ENCODE assay signal across 8 cellular contexts in the genomic region with DNA sequence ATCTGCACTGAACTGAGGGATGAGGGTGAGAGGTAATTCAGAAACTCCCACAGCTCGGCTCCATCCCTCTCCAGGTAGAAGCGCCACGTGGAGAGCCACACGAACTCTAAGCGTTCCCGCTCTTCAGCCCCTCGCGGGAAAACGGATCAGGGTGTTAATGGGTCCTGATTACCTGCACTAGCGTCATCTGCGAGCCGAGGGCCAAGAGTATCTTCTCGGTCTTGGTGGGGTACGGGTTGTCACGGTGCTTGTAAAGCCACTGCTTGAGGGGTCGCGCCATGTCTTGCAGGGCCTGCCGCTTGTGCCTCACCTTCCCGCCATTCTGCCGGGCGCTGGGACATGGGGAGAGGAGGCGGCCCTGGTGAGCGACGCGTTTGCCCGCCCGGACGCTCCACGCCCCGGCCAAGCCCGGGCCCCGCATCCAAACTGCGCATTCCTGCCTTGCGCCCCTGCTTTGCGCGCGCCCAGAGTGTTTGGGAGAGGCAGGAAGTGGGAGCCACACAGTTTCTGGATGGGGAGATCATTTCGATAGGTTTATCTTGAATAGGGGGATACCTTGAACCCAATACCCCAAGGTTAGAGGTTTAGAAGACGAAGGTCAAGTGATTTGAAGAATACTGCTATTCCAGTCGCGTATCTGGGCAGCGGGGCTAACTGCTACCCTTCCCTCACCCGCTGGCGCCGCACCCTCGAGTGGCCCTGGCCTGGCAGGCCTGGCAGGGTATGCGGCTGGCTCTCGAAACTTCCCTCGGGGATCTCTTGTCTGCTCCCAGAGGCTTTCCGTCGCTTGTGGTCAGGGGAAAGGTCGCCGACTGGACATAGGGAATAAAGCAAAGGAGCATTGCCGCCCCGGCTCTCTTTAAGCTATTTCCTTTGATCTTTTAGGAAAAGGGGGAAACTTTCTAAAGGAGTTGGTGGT. TPM values are rescaled to one million over a fixed set of nuclear protein-coding genes. Genes with fewer than 3 reads are reported as not detected.
DNase-seq lines count a peak whose midpoint lies in the region; ATAC-seq lines count a peak whose summit lies in the region.

No MANE protein-coding gene starts in this region.

- peak overlapping the region; percentile 9 for H3K9ac ChIP-seq in iPS-18a (ENCODE audit: low read length)

- no peaks in the 10 kb centered on the region for H3K9me3 Mint-ChIP-seq in activated naive CD4-positive, alpha-beta T cell treated with anti-CD3 and anti-CD28 coated beads, Interleukin-2, amount 50 U/mL, for 24 hours

- H3K9me3 ChIP-seq in iPS-18a (ENCODE audit: control insufficient read depth, low read depth, low read length) = no peaks in the 10 kb centered on the region

- H3K27ac Mint-ChIP-seq in activated naive CD4-positive, alpha-beta T cell treated with anti-CD3 and anti-CD28 coated beads, Interleukin-2, amount 50 U/mL, for 24 hours = no peak overlapping the region

- H3K36me3 Mint-ChIP-seq in activated naive CD4-positive, alpha-beta T cell treated with anti-CD3 and anti-CD28 coated beads, Interleukin-2, amount 50 U/mL, for 24 hours = peaks cover 2% of the 10 kb centered on the region

- ATAC-seq in GM18858 (IDR thresholded peaks at IDR 0.05; ENCODE audit: unreplicated experiment) (no peak), HG03378 (IDR thresholded peaks at IDR 0.05; ENCODE audit: unreplicated experiment) (no peak), GM18520 (IDR thresholded peaks at IDR 0.05; ENCODE audit: unreplicated experiment) (no peak)

- H3K4me3 ChIP-seq in H7 (ENCODE audit: insufficient read depth, low read depth, low read length) (peak overlapping the region; percentile 68), iPS-18a (ENCODE audit: low read length) (peak overlapping the region; percentile 70)

- no peak overlapping the region for H3K27ac ChIP-seq in iPS-18a (ENCODE audit: low read length)

- peaks cover 28% of the 10 kb centered on the region for H3K4me1 Mint-ChIP-seq in activated naive CD4-positive, alpha-beta T cell treated with anti-CD3 and anti-CD28 coated beads, Interleukin-2, amount 50 U/mL, for 24 hours

- peak overlapping the region; percentile 83 for H3K4me3 Mint-ChIP-seq in activated naive CD4-positive, alpha-beta T cell treated with anti-CD3 and anti-CD28 coated beads, Interleukin-2, amount 50 U/mL, for 24 hours

- no peaks in the 10 kb centered on the region for H3K36me3 ChIP-seq in H7 (replicated peaks; ENCODE audit: control insufficient read depth, insufficient read depth, low read length)
- H3K36me3 ChIP-seq in iPS-18a (ENCODE audit: control insufficient read depth, low read depth, low read length) = no peaks in the 10 kb centered on the region

- H3K27me3 Mint-ChIP-seq in activated naive CD4-positive, alpha-beta T cell treated with anti-CD3 and anti-CD28 coated beads, Interleukin-2, amount 50 U/mL, for 24 hours = peaks cover 35% of the 10 kb centered on the region

- DNase-seq in H7 (peak; percentile 52), NCI-H1930 (lab: John Stamatoyannopoulos, UW) (no peak)
- peak; percentile 3 for DNase-seq in stimulated activated CD4-positive, alpha-beta T cell treated with anti-CD3 and anti-CD28 coated beads, Interleukin-1b, Interleukin-23, amount 100 ng/mL, for 48 hours

- H3K4me1 ChIP-seq in iPS-18a (ENCODE audit: control insufficient read depth, low read depth, low read length) = peaks cover 15% of the 10 kb centered on the region

- H3K27me3 ChIP-seq in H7 (ENCODE audit: control insufficient read depth, insufficient read depth, low read length) (peaks cover 65% of the 10 kb centered on the region), iPS-18a (ENCODE audit: control insufficient read depth, insufficient read depth, low read length) (peaks cover 71% of the 10 kb centered on the region)

RNA-seq across cellular contexts. Expression of a gene that starts 4.2 kb away (rescaled TPM):
- total RNA-seq in H7 (2014; rRNA removed; shearing (Covaris generic)) = 0.38 and 0.96 TPM in 2 replicates

Comparison
In these comparisons a context has a peak if more than half of its experiments do, and no peak if none do; other contexts are left out.
1. DNase-seq: peak in H7 (single experiment) and stimulated activated CD4-positive, alpha-beta T cell treated with anti-CD3 and anti-CD28 coated beads, Interleukin-1b, Interleukin-23, amount 100 ng/mL, for 48 hours (single experiment); none in NCI-H1930 (0 of 2).